In the genomic region with DNA sequence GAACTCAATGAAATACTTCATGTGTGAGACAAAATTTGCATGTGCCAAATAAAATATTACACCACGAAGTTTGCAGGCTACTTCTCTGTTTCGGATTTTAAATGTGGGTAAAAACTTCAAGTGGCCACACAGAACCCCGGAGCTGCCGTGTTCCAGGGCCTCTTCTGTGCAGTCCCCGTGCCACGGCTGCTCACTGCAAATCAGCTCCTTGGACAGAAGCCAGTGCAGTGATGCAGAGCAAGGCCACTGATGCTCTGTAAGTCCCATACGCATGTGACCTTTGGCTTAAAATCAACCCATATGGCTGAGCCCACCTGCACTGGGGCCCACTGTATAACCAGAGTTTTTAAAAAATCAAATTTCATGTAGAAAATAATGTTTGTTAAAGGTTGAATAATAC, we compare ENCODE assay signal across 26 cellular contexts.
A peak's percentile ranks its signal among the peaks of the same experiment; 100 is the strongest.
DNase-seq lines count a peak whose midpoint lies in the region; ATAC-seq and TF ChIP-seq lines count a peak whose summit lies in the region.
"Had no signal": no experiment of that assay in that cellular context is flagged by ENCODE, and none has a peak within 500 bp of the region (broad histone marks: within the 10 kb centered on the region; RNA-seq: fewer than 3 reads in every experiment).

No MANE protein-coding gene starts in this region.

- H3K4me3 Mint-ChIP-seq in effector memory CD8-positive, alpha-beta T cell, result no peak overlapping the region
- H3K4me3 Mint-ChIP-seq: CD4-positive, CD25-positive, alpha-beta regulatory T cell; central memory CD8-positive, alpha-beta T cell; neural crest cell; T-helper 1 cell treated with Interleukin-12 subunit alpha and Interleukin-12 subunit beta and Interleukin-4 antibody, amounts not matched to agents 30 μg/mL and 1 μg/mL, for 36 hours had no signal

- H3K9me3 Mint-ChIP-seq in effector memory CD8-positive, alpha-beta T cell, result no peaks in the 10 kb centered on the region
- H3K9me3 Mint-ChIP-seq: central memory CD8-positive, alpha-beta T cell; T-helper 1 cell treated with Interleukin-12 subunit alpha and Interleukin-12 subunit beta and Interleukin-4 antibody, amounts not matched to agents 30 μg/mL and 1 μg/mL, for 36 hours had no signal

- no peaks in the 10 kb centered on the region for H3K9me3 ChIP-seq in thyroid gland
- H3K9me3 ChIP-seq: ovary had no signal

- no peak overlapping the region for H3K4me3 ChIP-seq in thyroid gland (replicated peaks in 1 of 3)
- H3K4me3 ChIP-seq: heart right ventricle, ovary, SK-N-MC had no signal

- no peaks in the 10 kb centered on the region for H3K4me1 ChIP-seq in thyroid gland
- H3K4me1 ChIP-seq: heart right ventricle had no signal

- peak; percentile 56 for ATAC-seq in GM21423 (IDR thresholded peaks at IDR 0.05; ENCODE audit: unreplicated experiment)
- no peak for ATAC-seq in HG02798 (IDR thresholded peaks at IDR 0.05; ENCODE audit: poor library complexity, unreplicated experiment)
- no peak for ATAC-seq in effector memory CD8-positive, alpha-beta T cell (replicated peaks)
- ATAC-seq: activated CD4-positive, CD25-positive, alpha-beta regulatory T cell treated with anti-CD3 and anti-CD28 coated beads, Interleukin-2, amount 50 U/mL, for 24 hours; heart right ventricle; left ventricle myocardium superior; PC-3 had no signal

- H3K36me3 ChIP-seq in thyroid gland, result no peaks in the 10 kb centered on the region
- H3K36me3 ChIP-seq: heart right ventricle, ovary had no signal

- DNase-seq in NCI-H2029 (lab: John Stamatoyannopoulos, UW) (peak; percentile 4), NCI-H2029 treated with DMSO at 0.1 percent for 48 hours (lab: John Stamatoyannopoulos, UW) (no peak), NCI-H2171 treated with DMSO at 0.1 percent for 48 hours (lab: John Stamatoyannopoulos, UW) (peak; percentile 53), thyroid gland (peak; percentile 55 to 73), NCI-H2107 (lab: John Stamatoyannopoulos, UW) (no peak)
- no peak for DNase-seq in effector memory CD8-positive, alpha-beta T cell
- DNase-seq: activated CD4-positive, alpha-beta T cell treated with anti-CD3 and anti-CD28 coated beads, Interleukin-2, amount 50 U/mL, for 48 hours; activated naive CD4-positive, alpha-beta T cell; CD4-positive, CD25-positive, alpha-beta regulatory T cell; foreskin melanocyte; heart right ventricle; kidney; left ventricle myocardium superior; NCI-H2081 treated with DMSO at 0.1 percent for 48 hours; NCI-H774; ovary; PC-3; stimulated activated CD4-positive, alpha-beta T cell treated with anti-CD3 and anti-CD28 coated beads, Interleukin-4, amount 100 ng/mL, for 24 hours; trophoblast cell had no signal

- intact Hi-C loops in thyroid gland (cut with DNase I), result no loop called here

- TF ChIP-seq CTCF in thyroid gland (IDR thresholded peaks at IDR 0.05), result no peak

- H3K4me1 Mint-ChIP-seq in effector memory CD8-positive, alpha-beta T cell (ENCODE audit: low read depth in 2 of 2), result no peaks in the 10 kb centered on the region
- H3K4me1 Mint-ChIP-seq: CD4-positive, CD25-positive, alpha-beta regulatory T cell; central memory CD8-positive, alpha-beta T cell had no signal

- no peaks in the 10 kb centered on the region for H3K27me3 ChIP-seq in thyroid gland
- H3K27me3 ChIP-seq: ovary had no signal

- H3K27ac ChIP-seq in thyroid gland, result no peak overlapping the region
- H3K27ac ChIP-seq: heart right ventricle, ovary, SK-N-MC had no signal

- peaks cover 18 to 41% of the 10 kb centered on the region in 2 donors for H3K27me3 Mint-ChIP-seq in effector memory CD8-positive, alpha-beta T cell

- H3K27ac Mint-ChIP-seq in effector memory CD8-positive, alpha-beta T cell, result no peak overlapping the region
- H3K27ac Mint-ChIP-seq: CD4-positive, CD25-positive, alpha-beta regulatory T cell; T-helper 1 cell treated with Interleukin-12 subunit alpha and Interleukin-12 subunit beta and Interleukin-4 antibody, amounts not matched to agents 30 μg/mL and 1 μg/mL, for 36 hours had no signal

- 14 to 29% methylated on average over 7 of the region's 7 CpGs for WGBS in thyroid gland, 2 donors

- TF ChIP-seq POLR2A in thyroid gland (IDR thresholded peaks at IDR 0.05), result no peak

- no peaks in the 10 kb centered on the region for H3K36me3 Mint-ChIP-seq in effector memory CD8-positive, alpha-beta T cell (ENCODE audit: insufficient read depth)

Comparison
In these comparisons a context has a peak if more than half of its experiments do, and no peak if none do; other contexts are left out.
1. DNase-seq: peak in NCI-H2029 (single experiment), NCI-H2171 treated with DMSO at 0.1 percent for 48 hours (single experiment) and thyroid gland (2 of 2); none in NCI-H2029 treated with DMSO at 0.1 percent for 48 hours (single experiment), NCI-H2107 (single experiment) and effector memory CD8-positive, alpha-beta T cell (0 of 3).